ENCODE assay signal across 8 cellular contexts in the genomic region with DNA sequence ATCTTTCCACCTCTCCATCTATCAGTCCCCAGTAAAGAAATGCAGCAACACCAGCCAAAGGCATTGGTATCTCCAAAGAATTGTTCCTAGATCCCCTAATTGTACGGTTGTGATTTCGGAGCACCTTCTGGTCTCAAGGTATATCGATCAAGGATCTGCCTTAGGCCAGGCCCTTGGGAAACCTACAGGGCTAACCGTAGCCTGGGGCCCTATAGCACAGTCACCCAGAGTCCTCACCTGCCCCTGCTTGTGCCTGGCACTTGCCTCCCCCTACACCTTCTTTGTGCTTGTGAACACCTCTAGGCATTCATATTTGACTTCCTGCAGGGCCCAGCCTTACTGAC. TPM values are rescaled to one million over a fixed set of nuclear protein-coding genes. Genes with fewer than 3 reads are reported as not detected.
DNase-seq lines count a peak whose midpoint lies in the region; ATAC-seq and TF ChIP-seq lines count a peak whose summit lies in the region.

No MANE protein-coding gene starts in this region.

- H3K36me3 Mint-ChIP-seq in MCF 10A (ENCODE audit: insufficient read depth, unreplicated experiment) (peaks cover 71% of the 10 kb centered on the region), mesothelial cell of epicardium (peaks cover 19% of the 10 kb centered on the region)

- H3K27ac ChIP-seq in heart right ventricle, result peak overlapping the region in 8 of 10 donors; percentile 57 to 74 (median 62)
- no peak overlapping the region for H3K27ac ChIP-seq in right cardiac atrium (ENCODE audit: low read length)
- H3K27ac ChIP-seq in vagina, result peak overlapping the region; percentile 74
- H3K27ac ChIP-seq in foreskin keratinocyte, result no peak overlapping the region

- H3K36me3 ChIP-seq in heart right ventricle (peaks cover 8 to 52% (median 45%) of the 10 kb centered on the region in 9 donors), vagina (peaks cover 0 to 45% of the 10 kb centered on the region in 2 donors)

- CTCF ChIA-PET in MCF 10A (lab: Yijun Ruan, JAX), result interaction anchor here (0.7 kb wide), 1 partner anchor 167 kb away, joined by 3 read pairs; no protein-coding TSS in a partner anchor

- TF ChIP-seq POLR2A in vagina (IDR thresholded peaks at IDR 0.05), result no peak

- no peaks in the 10 kb centered on the region for H3K27me3 ChIP-seq in heart right ventricle
- no peaks in the 10 kb centered on the region for H3K27me3 ChIP-seq in right cardiac atrium (ENCODE audit: control insufficient read depth, insufficient read depth)
- no peaks in the 10 kb centered on the region for H3K27me3 ChIP-seq in vagina
- H3K27me3 ChIP-seq in foreskin keratinocyte, result no peaks in the 10 kb centered on the region

- TF ChIP-seq CTCF in heart right ventricle (IDR thresholded peaks at IDR 0.05) (no peak), MCF 10A (IDR thresholded peaks at IDR 0.05; ENCODE audit: unreplicated experiment) (no peak), mesothelial cell of epicardium (IDR thresholded peaks at IDR 0.05; ENCODE audit: unreplicated experiment) (no peak), vagina (IDR thresholded peaks at IDR 0.05) (no peak), foreskin keratinocyte (conservative IDR thresholded peaks at IDR 0.05) (no peak)

- ATAC-seq in heart right ventricle (no peak), right cardiac atrium (no peak), foreskin keratinocyte (no peak), HG02884 (IDR thresholded peaks at IDR 0.05; ENCODE audit: unreplicated experiment) (no peak)

- 86 to 88% methylated on average over 4 of the region's 4 CpGs for WGBS in heart right ventricle, 2 donors
- 89% methylated on average over 4 of the region's 4 CpGs for WGBS in right cardiac atrium

- H3K27me3 Mint-ChIP-seq in MCF 10A (ENCODE audit: insufficient read depth, unreplicated experiment) (no peaks in the 10 kb centered on the region), mesothelial cell of epicardium (ENCODE audit: low read depth) (peaks cover 2% of the 10 kb centered on the region)

- BruUV-seq in MCF 10A (replicated peaks; lab: Mats Ljungman, UMichigan), result no TSS peak

- H3K27ac Mint-ChIP-seq in MCF 10A (ENCODE audit: low read depth, unreplicated experiment) (peak overlapping the region; percentile 92), mesothelial cell of epicardium (peak overlapping the region; percentile 74)

- H3K4me1 Mint-ChIP-seq in MCF 10A (ENCODE audit: insufficient read depth, unreplicated experiment) (peaks cover 24% of the 10 kb centered on the region), mesothelial cell of epicardium (peaks cover 19% of the 10 kb centered on the region)

- POLR2A ChIA-PET in MCF 10A (lab: Yijun Ruan, JAX), result interaction anchor here (0.6 to 13.2 kb wide), 13 partner anchors 8 to 234 kb away, joined by 3 to 352 read pairs (median 6); a partner anchor contains a TSS

- H3K9me3 Mint-ChIP-seq in MCF 10A (ENCODE audit: unreplicated experiment), result no peaks in the 10 kb centered on the region
- H3K9me3 Mint-ChIP-seq in mesothelial cell of epicardium, result no peaks in the 10 kb centered on the region

- H3K4me3 Mint-ChIP-seq in MCF 10A (ENCODE audit: unreplicated experiment) (peak overlapping the region; percentile 75), mesothelial cell of epicardium (peak overlapping the region; percentile 80)

- H3K9me3 ChIP-seq in heart right ventricle (no peaks in the 10 kb centered on the region), right cardiac atrium (ENCODE audit: control insufficient read depth, low read length) (no peaks in the 10 kb centered on the region), vagina (no peaks in the 10 kb centered on the region)

- intact Hi-C loops in heart right ventricle (cut with DNase I), result loop anchor here in 3 of 10 donors (2.0 to 10.0 kb wide), 4 partner anchors 20 to 148 kb away; a partner anchor contains a TSS
- intact Hi-C loops in right cardiac atrium (cut with DNase I), result loop anchor here in 3 of 4 donors (10.0 kb wide), 1 partner anchor 102 kb away; a partner anchor contains a TSS
- intact Hi-C loops in MCF 10A (cut with micrococcal nuclease), result no loop called here
- intact Hi-C loops in vagina (cut with DNase I), result no loop called here

- H3K4me1 ChIP-seq in heart right ventricle, result peaks cover 7 to 48% (median 18%) of the 10 kb centered on the region in 9 donors
- H3K4me1 ChIP-seq in right cardiac atrium (ENCODE audit: control insufficient read depth, insufficient read depth, low read length), result peaks cover 5% of the 10 kb centered on the region
- peaks cover 24% of the 10 kb centered on the region for H3K4me1 ChIP-seq in vagina
- H3K4me1 ChIP-seq in foreskin keratinocyte, result no peaks in the 10 kb centered on the region

- DNase-seq in heart right ventricle (no peak), right cardiac atrium (no peak), MCF 10A (ENCODE audit: unreplicated experiment) (no peak), mesothelial cell of epicardium (ENCODE audit: low spot score in 2 of 2, unreplicated experiment in 2 of 2) (no peak), vagina (ENCODE audit: extremely low spot score in 2 of 2) (no peak), amygdala (lab: John Stamatoyannopoulos, UW) (no peak), foreskin keratinocyte (no peak)

- H3K4me3 ChIP-seq in heart right ventricle (peak overlapping the region in 6 of 10 donors; percentile 28 to 49 (median 40)), right cardiac atrium (ENCODE audit: low read length) (no peak overlapping the region), vagina (peak overlapping the region; percentile 21 to 35)

RNA-seq across cellular contexts. Expression of a gene that starts 16.8 kb away (rescaled TPM):
- total RNA-seq in heart right ventricle, result 1 to 10 TPM in 3 of 10 donors, under 1 TPM in 2, not detected in 5; 0.38 to 6.4 (median 1.0) TPM
- polyA plus RNA-seq in heart right ventricle, result 1 to 10 TPM in 1 of 2 donors, under 1 TPM in 1; 0.38 to 1.5 TPM
- 1 to 10 TPM in 2 of 4 donors, not detected in 2; 1.1 to 1.3 TPM for total RNA-seq in right cardiac atrium
- polyA plus RNA-seq in right cardiac atrium, result 0.45 TPM
- 11.7 and 33.6 TPM in 2 replicates for total RNA-seq in MCF 10A (2022)
- total RNA-seq in mesothelial cell of epicardium, result 33.1 to 37.4 TPM (median 37.3 TPM) in 3 replicates
- total RNA-seq in vagina, result not detected
- total RNA-seq in foreskin keratinocyte, result 78.7 and 102 TPM in 2 replicates
- 96.4 and 131 TPM in 2 replicates for polyA plus RNA-seq in foreskin keratinocyte

RNA-seq across cellular contexts. Expression of a gene that starts 20.6 kb away (rescaled TPM):
- total RNA-seq in heart right ventricle (10 to 100 TPM; 12.5 to 19.8 (median 14.8) TPM), right cardiac atrium (10 to 100 TPM; 12.8 to 21.1 (median 17.2) TPM), MCF 10A (2022) (30.5 and 33.1 TPM in 2 replicates), mesothelial cell of epicardium (45.1 to 52.9 TPM (median 50.6 TPM) in 3 replicates), vagina (33.9 TPM), foreskin keratinocyte (11.2 and 12.1 TPM in 2 replicates)
- polyA plus RNA-seq in heart right ventricle (10 to 100 TPM in 1 of 2 donors, 1 to 10 TPM in 1; 5.9 to 19.3 TPM), right cardiac atrium (12.4 TPM), foreskin keratinocyte (12.8 and 13.0 TPM in 2 replicates)

RNA-seq across cellular contexts. Expression of a gene that starts 21.9 kb away (rescaled TPM):
- total RNA-seq in heart right ventricle, result 10 to 100 TPM in 9 of 10 donors, 1 to 10 TPM in 1; 9.6 to 17.9 (median 13.7) TPM
- 10 to 100 TPM in 1 of 2 donors, 1 to 10 TPM in 1; 8.6 to 11.2 TPM for polyA plus RNA-seq in heart right ventricle
- total RNA-seq in right cardiac atrium, result 10 to 100 TPM; 12.4 to 19.7 (median 15.7) TPM
- polyA plus RNA-seq in right cardiac atrium, result 7.5 TPM
- 54.4 and 66.2 TPM in 2 replicates for total RNA-seq in MCF 10A (2022)
- total RNA-seq in mesothelial cell of epicardium, result 104 to 111 TPM (median 105 TPM) in 3 replicates
- 36.3 TPM for total RNA-seq in vagina
- 31.6 and 33.9 TPM in 2 replicates for total RNA-seq in foreskin keratinocyte
- polyA plus RNA-seq in foreskin keratinocyte, result 14.1 and 16.6 TPM in 2 replicates

RNA-seq across cellular contexts. Expression of a gene that starts 37.2 kb away (rescaled TPM):
- total RNA-seq in heart right ventricle, result 1 to 10 TPM; 5.3 to 9.4 (median 7.7) TPM
- polyA plus RNA-seq in heart right ventricle, result 10 to 100 TPM in 1 of 2 donors, 1 to 10 TPM in 1; 4.2 to 13.8 TPM
- 1 to 10 TPM; 7.0 to 9.9 (median 9.6) TPM for total RNA-seq in right cardiac atrium
- 7.3 TPM for polyA plus RNA-seq in right cardiac atrium
- total RNA-seq in MCF 10A (2022), result 3.9 and 4.4 TPM in 2 replicates
- total RNA-seq in mesothelial cell of epicardium, result 2.7 to 3.1 TPM (median 3.0 TPM) in 3 replicates
- 9.6 TPM for total RNA-seq in vagina
- total RNA-seq in foreskin keratinocyte, result 8.0 and 8.5 TPM in 2 replicates
- polyA plus RNA-seq in foreskin keratinocyte, result 8.6 and 9.8 TPM in 2 replicates

RNA-seq across cellular contexts. Expression of a gene that starts 51.0 kb away (rescaled TPM):
- total RNA-seq in heart right ventricle (10 to 100 TPM in 1 of 10 donors, 1 to 10 TPM in 9; 5.2 to 15.2 (median 7.3) TPM), right cardiac atrium (10 to 100 TPM in 2 of 4 donors, 1 to 10 TPM in 2; 7.1 to 11.4 (median 9.2) TPM), MCF 10A (2022) (7.6 and 8.4 TPM in 2 replicates), mesothelial cell of epicardium (22.0 to 23.2 TPM (median 22.6 TPM) in 3 replicates), vagina (20.6 TPM), foreskin keratinocyte (23.0 and 24.9 TPM in 2 replicates)
- polyA plus RNA-seq in heart right ventricle (1 to 10 TPM; 4.5 to 7.8 TPM), right cardiac atrium (7.2 TPM), foreskin keratinocyte (24.1 and 25.4 TPM in 2 replicates)

Comparison
In these comparisons a context has a peak if more than half of its experiments do, and no peak if none do; other contexts are left out.
1. H3K27ac ChIP-seq: peak in heart right ventricle (8 of 10) and vagina (single experiment); none in right cardiac atrium (single experiment) and foreskin keratinocyte (single experiment).
2. intact Hi-C loops: an anchor here in right cardiac atrium (10.0 kb wide); none called in MCF 10A and vagina.